Comparison of ENCODE assay signal across 14 cellular contexts in the genomic region with DNA sequence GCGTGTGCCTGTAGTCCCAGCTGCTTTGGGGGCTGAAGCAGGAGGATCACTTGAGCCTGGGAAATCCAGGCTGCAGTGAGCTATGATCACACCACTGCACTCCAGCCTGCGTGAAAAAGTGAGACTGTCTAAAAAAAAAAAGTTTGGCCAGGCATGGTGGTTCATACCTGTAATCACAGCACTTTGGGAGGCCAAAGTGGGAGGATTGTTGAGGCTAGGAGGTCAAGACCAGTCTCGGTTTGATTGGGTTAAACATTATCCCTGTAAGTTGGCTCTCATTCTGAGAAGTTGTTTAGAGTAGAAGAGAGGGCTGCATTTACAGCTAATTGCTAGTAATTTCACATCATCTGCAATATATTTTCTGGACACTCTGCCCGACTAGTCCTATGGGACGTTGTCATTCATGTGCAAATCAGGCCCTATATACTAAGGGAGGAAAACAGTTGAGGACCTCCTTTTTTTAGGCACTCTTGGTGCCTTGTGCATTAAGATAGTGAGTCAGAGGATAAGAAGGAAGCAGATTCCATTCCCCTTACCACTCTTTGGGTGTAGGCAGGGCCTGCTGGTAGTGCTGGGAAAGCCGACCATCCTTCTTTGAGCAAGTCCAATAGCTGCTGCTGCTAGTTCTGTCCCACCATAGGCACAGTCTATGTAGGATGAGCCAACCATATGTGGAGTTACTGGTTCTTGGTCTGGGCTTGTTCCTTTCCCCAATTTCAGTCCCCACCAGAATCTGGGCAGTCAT. TPM values are rescaled to one million over a fixed set of nuclear protein-coding genes. Genes with fewer than 3 reads are reported as not detected.
DNase-seq lines count a peak whose midpoint lies in the region; ATAC-seq, FAIRE-seq and TF ChIP-seq lines count a peak whose summit lies in the region.
"Had no signal": no experiment of that assay in that cellular context is flagged by ENCODE, and none has a peak within 500 bp of the region (broad histone marks: within the 10 kb centered on the region; RNA-seq: fewer than 3 reads in every experiment).

No MANE protein-coding gene starts in this region.

- TF ChIP-seq CTCF in HepG2 (CRISPR knock-in tag; IDR thresholded peaks at IDR 0.05) (no peak), right lobe of liver (IDR thresholded peaks at IDR 0.05) (no peak), WTC11 (IDR thresholded peaks at IDR 0.05) (no peak), upper lobe of right lung (IDR thresholded peaks at IDR 0.05) (no peak)

- H3K4me3 Mint-ChIP-seq in WTC11 = no peak overlapping the region

- no peak overlapping the region for H3K9ac ChIP-seq in HepG2 (ENCODE audit: insufficient read depth, low read depth, low read length)

- TF ChIP-seq EP300 in HepG2 (IDR thresholded peaks at IDR 0.05; ENCODE audit: low read depth in 2 of 2, low read length in 2 of 2) = no peak
- no peak for TF ChIP-seq EP300 in HepG2 (CRISPR knock-in tag; IDR thresholded peaks at IDR 0.05; ENCODE audit: borderline replicate concordance)

- peaks cover 31% of the 10 kb centered on the region for H3K79me2 ChIP-seq in HepG2 (ENCODE audit: insufficient read depth, low read length)

- H3K9me3 ChIP-seq in HepG2 (ENCODE audit: low read length) = no peaks in the 10 kb centered on the region
- H3K9me3 ChIP-seq in right lobe of liver = no peaks in the 10 kb centered on the region
- no peaks in the 10 kb centered on the region for H3K9me3 ChIP-seq in upper lobe of right lung
- H3K9me3 ChIP-seq: sigmoid colon had no signal

- H3K27ac ChIP-seq in HepG2 (ENCODE audit: extremely low read length, insufficient read depth, low read length) = no peak overlapping the region
- H3K27ac ChIP-seq in right lobe of liver = no peak overlapping the region
- peak overlapping the region; percentile 24 for H3K27ac ChIP-seq in upper lobe of right lung
- H3K27ac ChIP-seq: sigmoid colon had no signal

- no peak overlapping the region for H3K4me2 ChIP-seq in HepG2 (ENCODE audit: low read depth, low read length)

- H3K27ac Mint-ChIP-seq in WTC11 = peak overlapping the region; percentile 23; the same call in 1 of the 2 replicates

- TF ChIP-seq RAD21 in HepG2 (CRISPR knock-in tag; IDR thresholded peaks at IDR 0.05) = no peak

- H3K36me3 ChIP-seq in HepG2 (replicated peaks in 1 of 2; ENCODE audit: control insufficient read depth in 1 of 2, insufficient read depth in 2 of 2, low read length in 2 of 2) (peaks cover 3 to 16% of the 10 kb centered on the region in 2 experiments; a peak in 4 of 5 replicates), right lobe of liver (peaks cover 0 to 7% (median 3%) of the 10 kb centered on the region in 4 donors), upper lobe of right lung (peaks cover 28% of the 10 kb centered on the region)

- CTCF ChIA-PET in HepG2 (lab: Yijun Ruan, JAX; ENCODE audit: low intra/inter-chr PET ratio, low total read pairs) = no interaction called here
- CTCF ChIA-PET in WTC11 (lab: Charles Lee) = interaction anchor here (0.7 to 0.9 kb wide), 2 partner anchors 14 to 18 kb away, joined by 3 to 4 read pairs; a partner anchor contains a TSS

- BruUV-seq in HepG2 (replicated peaks; lab: Mats Ljungman, UMichigan) = no TSS peak

- H3K27me3 Mint-ChIP-seq in WTC11 (ENCODE audit: low read depth) = no peaks in the 10 kb centered on the region

- POLR2A ChIA-PET in HepG2 (lab: Yijun Ruan, JAX) (interaction anchor here (0.7 kb wide), 1 partner anchor 19 kb away, joined by 3 read pairs; a partner anchor contains a TSS), WTC11 (lab: Charles Lee) (interaction anchor here (0.7 kb wide), 1 partner anchor 19 kb away, joined by 5 read pairs; a partner anchor contains a TSS)

- no peak overlapping the region for H3K4me3 ChIP-seq in HepG2 (replicated peaks in 1 of 3; ENCODE audit: insufficient read depth in 1 of 3, low read depth in 2 of 3, low read length in 3 of 3)
- H3K4me3 ChIP-seq in right lobe of liver = no peak overlapping the region
- no peak overlapping the region for H3K4me3 ChIP-seq in upper lobe of right lung
- H3K4me3 ChIP-seq: sigmoid colon had no signal

- H3K9me3 Mint-ChIP-seq in WTC11 = no peaks in the 10 kb centered on the region

- H2AFZ ChIP-seq in HepG2 (ENCODE audit: low read length) = no peak overlapping the region

- no peak for FAIRE-seq in HepG2 (lab: Jason Lieb, UNC)
- FAIRE-seq: colon, kidney had no signal

- no peak for ATAC-seq in HepG2
- ATAC-seq in right lobe of liver = no peak
- ATAC-seq in WTC11 = no peak
- ATAC-seq in upper lobe of right lung = peak; percentile 43
- ATAC-seq in GM19463 (IDR thresholded peaks at IDR 0.05; ENCODE audit: unreplicated experiment) = no peak
- no peak for ATAC-seq in GM19035 (IDR thresholded peaks at IDR 0.05; ENCODE audit: unreplicated experiment)

- DNase-seq in HepG2 (ENCODE audit: low spot score) (no peak), right lobe of liver (no peak), WTC11 (ENCODE audit: low spot score) (no peak), hepatic stellate cell (ENCODE audit: low spot score) (peak; percentile 60), upper lobe of right lung (no peak), putamen (ENCODE audit: low spot score) (no peak)
- DNase-seq: activated CD4-positive, alpha-beta T cell treated with anti-CD3 and anti-CD28 coated beads for 48 hours; Karpas-422; kidney; sigmoid colon; stimulated activated naive CD4-positive, alpha-beta T cell treated with Interleukin-2 at 50 U/mL for 16 hours had no signal

- in situ Hi-C loops in HepG2 (cut with HindIII; ENCODE audit: extremely low pct_ligation_motif_present, low pct_unique_long_range_greater_than_20kb) = no loop called here

- peaks cover 18% of the 10 kb centered on the region for H3K4me1 Mint-ChIP-seq in WTC11

- intact Hi-C loops in HepG2 (cut with micrococcal nuclease; ENCODE audit: unreplicated experiment) (loop anchor here (10.0 kb wide), 1 partner anchor 70 kb away; no protein-coding TSS in a partner anchor), right lobe of liver (cut with DNase I) (no loop called here), upper lobe of right lung (cut with DNase I) (no loop called here)

- WGBS in HepG2 (ENCODE audit: low lambda C conversion rate) = 92% methylated on average over 6 of the region's 6 CpGs
- 77% methylated on average over 6 of the region's 6 CpGs for WGBS in right lobe of liver (ENCODE audit: insufficient coverage, low coverage, low lambda C conversion rate, missing lambda C conversion rate)

- H3K27me3 ChIP-seq in HepG2 (ENCODE audit: control insufficient read depth in 1 of 2, insufficient read depth in 2 of 2, low read length in 2 of 2) (no peaks in the 10 kb centered on the region), right lobe of liver (no peaks in the 10 kb centered on the region), upper lobe of right lung (no peaks in the 10 kb centered on the region)
- H3K27me3 ChIP-seq: sigmoid colon had no signal

- H3K4me1 ChIP-seq in HepG2 (ENCODE audit: insufficient read depth, low read length) = peaks cover 34% of the 10 kb centered on the region
- H3K4me1 ChIP-seq in right lobe of liver = peaks cover 0 to 2% (median 0%) of the 10 kb centered on the region in 4 donors
- H3K4me1 ChIP-seq in upper lobe of right lung = peaks cover 10% of the 10 kb centered on the region

- H4K20me1 ChIP-seq in HepG2 (ENCODE audit: insufficient read depth, low read length) = peaks cover 9% of the 10 kb centered on the region; the same call in 1 of the 2 replicates

- no peak for TF ChIP-seq POLR2A in HepG2 (IDR thresholded peaks at IDR 0.05; ENCODE audit: insufficient read depth in 1 of 2, low read depth in 2 of 2, low read length in 2 of 2)
- TF ChIP-seq POLR2A in right lobe of liver (IDR thresholded peaks at IDR 0.05) = no peak

- no peaks in the 10 kb centered on the region for H3K36me3 Mint-ChIP-seq in WTC11

RNA-seq across cellular contexts. Expression of a gene that starts 18.7 kb away (rescaled TPM):
- total RNA-seq in HepG2 (2016; rRNA removed; fragmentation: Illumina TruSeq; extraction: Trizol) = 70.4 and 82.4 TPM in 2 replicates
- total RNA-seq in HepG2 (2016; cell fraction: cytosol; rRNA removed; fragmentation: Illumina TruSeq; extraction: Trizol; ENCODE audit: low read depth) = 13.1 and 14.4 TPM in 2 replicates
- 66.8 and 82.9 TPM in 2 replicates for total RNA-seq in HepG2 (2016; cell fraction: insoluble cytoplasmic fraction; rRNA removed; fragmentation: Illumina TruSeq; extraction: Trizol)
- 18.9 and 22.2 TPM in 2 replicates for total RNA-seq in HepG2 (2016; cell fraction: membrane; rRNA removed; fragmentation: Illumina TruSeq; extraction: Trizol)
- 30.8 and 32.4 TPM in 2 replicates for total RNA-seq in HepG2 (2016; cell fraction: nucleus; rRNA removed; fragmentation: Illumina TruSeq; extraction: Trizol)
- 60.3 and 72.7 TPM in 2 replicates for polyA plus RNA-seq in HepG2 (2011; rRNA removed)
- 71.7 and 71.8 TPM in 2 replicates for polyA plus RNA-seq in HepG2 (2011; cell fraction: cytosol; rRNA removed)
- 26.0 and 36.8 TPM in 2 replicates for polyA plus RNA-seq in HepG2 (2011; cell fraction: nucleus; rRNA removed)
- polyA plus RNA-seq in HepG2 (2012) = 38.0 and 61.0 TPM in 2 replicates
- polyA plus RNA-seq in HepG2 (2016; cell fraction: cytosol; fragmentation: Illumina TruSeq; extraction: Trizol; ENCODE audit: low read depth) = 12.6 and 14.1 TPM in 2 replicates
- polyA plus RNA-seq in HepG2 (2016; cell fraction: insoluble cytoplasmic fraction; fragmentation: Illumina TruSeq; extraction: Trizol; ENCODE audit: low read depth) = 105 and 111 TPM in 2 replicates
- 15.3 and 17.8 TPM in 2 replicates for polyA plus RNA-seq in HepG2 (2016; cell fraction: membrane; fragmentation: Illumina TruSeq; extraction: Trizol; ENCODE audit: low read depth)
- polyA plus RNA-seq in HepG2 (2016; cell fraction: nucleus; fragmentation: Illumina TruSeq; extraction: Trizol; ENCODE audit: insufficient read depth, low read depth) = 44.4 and 56.4 TPM in 2 replicates
- polyA minus RNA-seq in HepG2 (2011; rRNA and poly(A)+ RNA removed; ENCODE audit: low replicate concordance) = 41.9 and 78.2 TPM in 2 replicates
- 21.1 and 25.6 TPM in 2 replicates for polyA minus RNA-seq in HepG2 (2011; cell fraction: cytosol; rRNA and poly(A)+ RNA removed)
- polyA minus RNA-seq in HepG2 (2011; cell fraction: nucleus; rRNA and poly(A)+ RNA removed) = 14.3 and 27.1 TPM in 2 replicates
- 10 to 100 TPM; 39.7 to 74.7 (median 55.4) TPM for total RNA-seq in right lobe of liver
- 29.5 to 42.6 TPM (median 31.1 TPM) in 3 replicates for total RNA-seq in WTC11 (2021)
- total RNA-seq in upper lobe of right lung = 53.0 TPM

RNA-seq across cellular contexts. Expression of a gene that starts 20.5 kb away (rescaled TPM):
- total RNA-seq in HepG2 (2016; rRNA removed; fragmentation: Illumina TruSeq; extraction: Trizol) (33.1 and 36.7 TPM in 2 replicates), right lobe of liver (10 to 100 TPM; 19.9 to 44.0 (median 35.5) TPM), WTC11 (2021) (68.1 to 77.6 TPM (median 69.5 TPM) in 3 replicates), upper lobe of right lung (39.0 TPM)
- 60.6 and 75.2 TPM in 2 replicates for total RNA-seq in HepG2 (2016; cell fraction: cytosol; rRNA removed; fragmentation: Illumina TruSeq; extraction: Trizol; ENCODE audit: low read depth)
- total RNA-seq in HepG2 (2016; cell fraction: insoluble cytoplasmic fraction; rRNA removed; fragmentation: Illumina TruSeq; extraction: Trizol) = 36.3 and 39.9 TPM in 2 replicates
- total RNA-seq in HepG2 (2016; cell fraction: membrane; rRNA removed; fragmentation: Illumina TruSeq; extraction: Trizol) = 52.5 and 64.2 TPM in 2 replicates
- total RNA-seq in HepG2 (2016; cell fraction: nucleus; rRNA removed; fragmentation: Illumina TruSeq; extraction: Trizol) = 15.0 and 21.0 TPM in 2 replicates
- 30.8 and 34.0 TPM in 2 replicates for polyA plus RNA-seq in HepG2 (2011; rRNA removed)
- 41.5 and 57.5 TPM in 2 replicates for polyA plus RNA-seq in HepG2 (2011; cell fraction: cytosol; rRNA removed)
- 41.3 and 52.4 TPM in 2 replicates for polyA plus RNA-seq in HepG2 (2011; cell fraction: nucleus; rRNA removed)
- polyA plus RNA-seq in HepG2 (2012) = 17.3 and 21.3 TPM in 2 replicates
- polyA plus RNA-seq in HepG2 (2016; cell fraction: cytosol; fragmentation: Illumina TruSeq; extraction: Trizol; ENCODE audit: low read depth) = 75.5 and 80.9 TPM in 2 replicates
- polyA plus RNA-seq in HepG2 (2016; cell fraction: insoluble cytoplasmic fraction; fragmentation: Illumina TruSeq; extraction: Trizol; ENCODE audit: low read depth) = 33.0 and 34.1 TPM in 2 replicates
- 56.8 and 65.7 TPM in 2 replicates for polyA plus RNA-seq in HepG2 (2016; cell fraction: membrane; fragmentation: Illumina TruSeq; extraction: Trizol; ENCODE audit: low read depth)
- polyA plus RNA-seq in HepG2 (2016; cell fraction: nucleus; fragmentation: Illumina TruSeq; extraction: Trizol; ENCODE audit: insufficient read depth, low read depth) = 30.1 and 31.9 TPM in 2 replicates
- 40.7 and 121 TPM in 2 replicates for polyA minus RNA-seq in HepG2 (2011; rRNA and poly(A)+ RNA removed; ENCODE audit: low replicate concordance)
- 15.1 and 18.1 TPM in 2 replicates for polyA minus RNA-seq in HepG2 (2011; cell fraction: cytosol; rRNA and poly(A)+ RNA removed)
- polyA minus RNA-seq in HepG2 (2011; cell fraction: nucleus; rRNA and poly(A)+ RNA removed) = 12.9 and 15.0 TPM in 2 replicates

RNA-seq across cellular contexts. Expression of a gene that starts 43.7 kb away (rescaled TPM):
- total RNA-seq in HepG2 (2016; rRNA removed; fragmentation: Illumina TruSeq; extraction: Trizol) (56.7 and 62.2 TPM in 2 replicates), right lobe of liver (10 to 100 TPM; 15.7 to 23.2 (median 18.4) TPM), WTC11 (2021) (68.9 to 79.2 TPM (median 78.9 TPM) in 3 replicates), upper lobe of right lung (23.8 TPM)
- total RNA-seq in HepG2 (2016; cell fraction: cytosol; rRNA removed; fragmentation: Illumina TruSeq; extraction: Trizol; ENCODE audit: low read depth) = 10.5 and 11.5 TPM in 2 replicates
- total RNA-seq in HepG2 (2016; cell fraction: insoluble cytoplasmic fraction; rRNA removed; fragmentation: Illumina TruSeq; extraction: Trizol) = 55.3 and 56.3 TPM in 2 replicates
- total RNA-seq in HepG2 (2016; cell fraction: membrane; rRNA removed; fragmentation: Illumina TruSeq; extraction: Trizol) = 41.7 and 48.7 TPM in 2 replicates
- total RNA-seq in HepG2 (2016; cell fraction: nucleus; rRNA removed; fragmentation: Illumina TruSeq; extraction: Trizol) = 31.5 and 37.8 TPM in 2 replicates
- 31.2 and 39.1 TPM in 2 replicates for polyA plus RNA-seq in HepG2 (2011; rRNA removed)
- 20.6 and 21.6 TPM in 2 replicates for polyA plus RNA-seq in HepG2 (2011; cell fraction: cytosol; rRNA removed)
- 39.4 and 47.2 TPM in 2 replicates for polyA plus RNA-seq in HepG2 (2011; cell fraction: nucleus; rRNA removed)
- polyA plus RNA-seq in HepG2 (2012) = 43.1 and 58.6 TPM in 2 replicates
- polyA plus RNA-seq in HepG2 (2016; cell fraction: cytosol; fragmentation: Illumina TruSeq; extraction: Trizol; ENCODE audit: low read depth) = 15.1 and 16.9 TPM in 2 replicates
- 81.4 and 109 TPM in 2 replicates for polyA plus RNA-seq in HepG2 (2016; cell fraction: insoluble cytoplasmic fraction; fragmentation: Illumina TruSeq; extraction: Trizol; ENCODE audit: low read depth)
- 45.4 and 52.4 TPM in 2 replicates for polyA plus RNA-seq in HepG2 (2016; cell fraction: membrane; fragmentation: Illumina TruSeq; extraction: Trizol; ENCODE audit: low read depth)
- 74.4 and 77.5 TPM in 2 replicates for polyA plus RNA-seq in HepG2 (2016; cell fraction: nucleus; fragmentation: Illumina TruSeq; extraction: Trizol; ENCODE audit: insufficient read depth, low read depth)
- 12.3 and 39.1 TPM in 2 replicates for polyA minus RNA-seq in HepG2 (2011; rRNA and poly(A)+ RNA removed; ENCODE audit: low replicate concordance)
- polyA minus RNA-seq in HepG2 (2011; cell fraction: cytosol; rRNA and poly(A)+ RNA removed) = 14.7 and 18.7 TPM in 2 replicates
- polyA minus RNA-seq in HepG2 (2011; cell fraction: nucleus; rRNA and poly(A)+ RNA removed) = 18.9 and 22.9 TPM in 2 replicates
